In the genomic region with DNA sequence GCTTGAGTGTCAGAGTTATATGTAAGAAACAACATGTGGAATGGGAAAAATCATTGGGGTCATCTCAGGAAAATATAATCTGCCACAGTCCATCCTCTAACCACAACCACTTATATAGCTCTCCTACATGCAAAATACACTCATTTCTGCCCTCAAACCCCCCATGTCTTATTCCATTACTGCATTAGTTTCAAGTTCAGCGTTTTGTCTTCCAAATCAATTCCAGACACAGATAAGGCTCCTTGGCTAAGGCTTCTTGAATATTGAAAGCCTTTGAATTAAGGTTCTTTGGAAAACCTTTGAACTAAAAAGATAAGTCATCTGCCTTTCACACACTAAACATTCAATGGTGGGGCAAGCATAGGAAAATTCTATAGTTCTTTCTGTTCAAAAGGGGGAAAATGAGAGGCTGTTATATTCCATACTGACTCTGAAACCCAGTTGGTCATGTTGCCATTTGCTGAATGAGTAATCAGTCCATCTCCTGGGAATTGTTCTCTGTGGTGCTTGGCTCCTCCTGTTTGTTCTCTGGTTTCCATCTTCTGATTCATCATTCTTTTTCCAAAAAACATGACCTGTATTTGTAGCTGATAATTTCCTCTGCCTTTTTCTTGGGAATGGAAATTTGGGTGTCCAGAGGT, we compare ENCODE assay signal across 12 cellular contexts.
DNase-seq lines count a peak whose midpoint lies in the region; ATAC-seq lines count a peak whose summit lies in the region.
"Had no signal": no experiment of that assay in that cellular context is flagged by ENCODE, and none has a peak within 500 bp of the region (broad histone marks: within the 10 kb centered on the region; RNA-seq: fewer than 3 reads in every experiment).

No MANE protein-coding gene starts in this region.

- no peaks in the 10 kb centered on the region for H3K36me3 ChIP-seq in CD8-positive, alpha-beta memory T cell (ENCODE audit: insufficient read depth, low read length)
- H3K36me3 ChIP-seq: left lung had no signal

- ATAC-seq in T-helper 17 cell: no peak
- ATAC-seq: left lung had no signal

- H3K4me3 Mint-ChIP-seq in T-helper 17 cell: no peak overlapping the region
- H3K4me3 Mint-ChIP-seq in CD8-positive, alpha-beta memory T cell: no peak overlapping the region
- H3K4me3 Mint-ChIP-seq: activated B cell treated with CpG ODN at 0.5 μM for 24 hours; CD4-positive, alpha-beta memory T cell; nephron had no signal

- H3K9me3 Mint-ChIP-seq in CD8-positive, alpha-beta memory T cell: peaks cover 0 to 5% (median 3%) of the 10 kb centered on the region in 5 donors
- H3K9me3 Mint-ChIP-seq: activated B cell treated with CpG ODN at 0.5 μM for 24 hours; CD4-positive, alpha-beta memory T cell; nephron had no signal

- DNase-seq in HCEC 1CT (peak; percentile 51), SK-MEL-5 (ENCODE audit: low read depth, low spot score) (peak; percentile 6), fibroblast of peridontal ligament (ENCODE audit: extremely low read depth) (peak; percentile 94), smooth muscle cell of the brain vasculature (ENCODE audit: low read depth, low spot score) (peak; percentile 72), T-helper 17 cell (no peak)
- DNase-seq in stimulated activated CD4-positive, alpha-beta T cell treated with anti-CD3 and anti-CD28 coated beads, Interleukin-4, amount 100 ng/mL, for 1 hour: no peak
- DNase-seq in CD8-positive, alpha-beta memory T cell: no peak
- DNase-seq: activated B cell treated with CpG ODN at 0.5 μM for 24 hours; CD4-positive, alpha-beta memory T cell; KBM-7; left lung had no signal

- in situ Hi-C loops in SK-MEL-5 (cut with HindIII; ENCODE audit: low pct_unique_long_range_greater_than_20kb, low sequenced_read_pairs): no loop called here

- CTCF ChIA-PET in CD8-positive, alpha-beta memory T cell (lab: Charles Lee): no interaction called here

- H3K27me3 ChIP-seq in CD8-positive, alpha-beta memory T cell (ENCODE audit: insufficient read depth, low read length, poor library complexity, severe bottlenecking): no peaks in the 10 kb centered on the region
- H3K27me3 ChIP-seq: left lung had no signal

- H3K27me3 Mint-ChIP-seq in T-helper 17 cell: peaks cover 20% of the 10 kb centered on the region
- no peaks in the 10 kb centered on the region for H3K27me3 Mint-ChIP-seq in CD8-positive, alpha-beta memory T cell
- H3K27me3 Mint-ChIP-seq: activated B cell treated with CpG ODN at 0.5 μM for 24 hours had no signal

- POLR2A ChIA-PET in CD8-positive, alpha-beta memory T cell (lab: Charles Lee): no interaction called here

- H3K27ac ChIP-seq in CD8-positive, alpha-beta memory T cell (ENCODE audit: low read depth, low read length): no peak overlapping the region
- H3K27ac ChIP-seq: left lung had no signal

- H3K36me3 Mint-ChIP-seq in T-helper 17 cell (ENCODE audit: low read depth): peaks cover 2% of the 10 kb centered on the region
- H3K36me3 Mint-ChIP-seq in CD8-positive, alpha-beta memory T cell: no peaks in the 10 kb centered on the region
- H3K36me3 Mint-ChIP-seq: CD4-positive, alpha-beta memory T cell had no signal

- H3K9me3 ChIP-seq in T-helper 17 cell (ENCODE audit: control insufficient read depth, low read length, poor library complexity, severe bottlenecking): no peaks in the 10 kb centered on the region
- no peaks in the 10 kb centered on the region for H3K9me3 ChIP-seq in CD8-positive, alpha-beta memory T cell (ENCODE audit: low read length)
- H3K9me3 ChIP-seq: left lung had no signal

- no peak overlapping the region for H3K4me3 ChIP-seq in CD8-positive, alpha-beta memory T cell (ENCODE audit: low read length)
- H3K4me3 ChIP-seq: left lung had no signal

- no peaks in the 10 kb centered on the region for H3K4me1 Mint-ChIP-seq in T-helper 17 cell
- H3K4me1 Mint-ChIP-seq in CD8-positive, alpha-beta memory T cell: no peaks in the 10 kb centered on the region
- H3K4me1 Mint-ChIP-seq: activated B cell treated with CpG ODN at 0.5 μM for 24 hours; CD4-positive, alpha-beta memory T cell; nephron had no signal

- H3K27ac Mint-ChIP-seq in T-helper 17 cell: no peak overlapping the region
- no peak overlapping the region for H3K27ac Mint-ChIP-seq in CD8-positive, alpha-beta memory T cell
- H3K27ac Mint-ChIP-seq: activated B cell treated with CpG ODN at 0.5 μM for 24 hours; CD4-positive, alpha-beta memory T cell; nephron had no signal

- H3K4me1 ChIP-seq in CD8-positive, alpha-beta memory T cell (ENCODE audit: insufficient read depth, low read length): no peaks in the 10 kb centered on the region
- H3K4me1 ChIP-seq: left lung had no signal

Comparison
In these comparisons a context has a peak if more than half of its experiments do, and no peak if none do; other contexts are left out.
1. DNase-seq: peak in HCEC 1CT (single experiment), SK-MEL-5 (single experiment), fibroblast of peridontal ligament (single experiment) and smooth muscle cell of the brain vasculature (single experiment); none in T-helper 17 cell (0 of 3), stimulated activated CD4-positive, alpha-beta T cell treated with anti-CD3 and anti-CD28 coated beads, Interleukin-4, amount 100 ng/mL, for 1 hour (single experiment) and CD8-positive, alpha-beta memory T cell (0 of 5).